32 cellular contexts compared by ENCODE assay signal in the genomic region with DNA sequence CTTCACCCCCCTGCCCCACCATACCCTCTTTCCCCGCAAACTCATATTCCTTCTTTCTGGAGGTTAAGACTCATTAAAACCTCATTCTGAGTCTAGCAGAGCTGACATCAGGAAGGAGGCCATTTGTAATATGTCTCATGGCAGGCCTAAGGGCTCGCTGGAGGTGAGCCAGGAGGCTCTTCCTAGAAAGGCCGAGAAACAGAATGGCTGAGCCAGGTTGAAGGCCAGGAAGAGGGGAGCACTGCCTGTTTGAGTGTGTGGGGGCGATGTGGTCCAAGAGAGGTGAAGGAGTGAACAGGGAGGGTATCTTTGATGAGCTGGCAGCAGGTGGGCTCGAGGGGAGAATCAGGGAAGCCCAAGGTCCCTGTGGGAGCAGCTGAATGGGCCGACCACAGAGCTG.
DNase-seq lines count a peak whose midpoint lies in the region; ATAC-seq, FAIRE-seq and TF ChIP-seq lines count a peak whose summit lies in the region.
"Had no signal": no experiment of that assay in that cellular context is flagged by ENCODE, and none has a peak within 500 bp of the region (broad histone marks: within the 10 kb centered on the region; RNA-seq: fewer than 3 reads in every experiment).

No MANE protein-coding gene starts in this region.

- no peak overlapping the region for H2BK120ac ChIP-seq in neuronal stem cell (ENCODE audit: low read depth, low read length)

- no peak for FAIRE-seq in astrocyte (lab: Jason Lieb, UNC)
- FAIRE-seq: A549, colon, D721Med, GM12892, islet of Langerhans had no signal

- no peak overlapping the region for H3K4me3 Mint-ChIP-seq in activated CD4-positive, alpha-beta T cell treated with anti-CD3 and anti-CD28 coated beads, Interleukin-2, amount 10 ng/mL, durations not matched to agents 24 days and 14 days
- no peak overlapping the region for H3K4me3 Mint-ChIP-seq in activated CD4-positive, alpha-beta T cell treated with anti-CD3 and anti-CD28 coated beads for 36 hours
- H3K4me3 Mint-ChIP-seq in GM23338 = no peak overlapping the region
- H3K4me3 Mint-ChIP-seq in astrocyte (ENCODE audit: unreplicated experiment) = no peak overlapping the region
- H3K4me3 Mint-ChIP-seq: activated CD4-positive, alpha-beta memory T cell treated with anti-CD3 and anti-CD28 coated beads, Interleukin-2, amount 10 ng/mL, durations not matched to agents 7 days and 5 days; activated naive CD8-positive, alpha-beta T cell; CD4-positive, alpha-beta memory T cell; IgD-negative memory B cell had no signal

- no peak overlapping the region for H3K14ac ChIP-seq in neuronal stem cell (ENCODE audit: low read length)

- H3K4me3 ChIP-seq in GM23338 (no peak overlapping the region), astrocyte (ENCODE audit: insufficient read depth, low read depth, low read length) (no peak overlapping the region), neuronal stem cell (ENCODE audit: low read length in 2 of 2) (peak overlapping the region in 1 of 2 donors; percentile 34)
- H3K4me3 ChIP-seq: A549, cardiac muscle cell, left ventricle myocardium inferior, thyroid gland, uterus had no signal

- H4K20me1 ChIP-seq in GM23338 (replicated peaks; ENCODE audit: insufficient read depth) (no peaks in the 10 kb centered on the region), astrocyte (ENCODE audit: insufficient read depth, low read length) (no peaks in the 10 kb centered on the region)

- DNase-seq in activated CD4-positive, alpha-beta T cell treated with anti-CD3 and anti-CD28 coated beads, Interleukin-2, amount 10 ng/mL, durations not matched to agents 24 days and 14 days = no peak
- no peak for DNase-seq in activated CD4-positive, alpha-beta T cell treated with anti-CD3 and anti-CD28 coated beads for 36 hours
- DNase-seq in GM23338 (ENCODE audit: low spot score) (no peak), astrocyte (ENCODE audit: low read depth) (peak; percentile 13), neuronal stem cell (ENCODE audit: low spot score) (no peak), HCEC 1CT (no peak)
- DNase-seq: activated CD4-positive, alpha-beta memory T cell treated with anti-CD3 and anti-CD28 coated beads, Interleukin-2, amount 10 ng/mL, durations not matched to agents 7 days and 5 days; activated CD4-positive, CD25-positive, alpha-beta regulatory T cell treated with anti-CD3 and anti-CD28 coated beads, Interleukin-2, amount 50 U/mL, for 72 hours; AML-193; anterior cingulate cortex; CD4-positive, alpha-beta memory T cell; effector CD4-positive, alpha-beta T cell; left ventricle myocardium inferior; mesenchymal stem cell; NCI-H2029; NCI-H526; SHP77; stimulated activated CD4-positive, alpha-beta T cell treated with anti-CD3 and anti-CD28 coated beads, Interleukin-2, amount 100 ng/mL, for 24 hours; thyroid gland; uterus had no signal

- CTCF ChIA-PET in activated CD4-positive, alpha-beta T cell treated with anti-CD3 and anti-CD28 coated beads for 36 hours (lab: Charles Lee) = no interaction called here

- H3K4me2 ChIP-seq in GM23338 (no peak overlapping the region), astrocyte (ENCODE audit: low read length) (no peak overlapping the region), neuronal stem cell (ENCODE audit: insufficient read depth, low read length, poor library complexity, severe bottlenecking) (no peak overlapping the region)
- H3K4me2 ChIP-seq: A549 had no signal

- no peaks in the 10 kb centered on the region for H3F3A ChIP-seq in GM23338 (replicated peaks; ENCODE audit: low read depth)

- no peak overlapping the region for H3K27ac ChIP-seq in GM23338 (ENCODE audit: low read depth)
- H3K27ac ChIP-seq in astrocyte (ENCODE audit: low read depth, low read length) = no peak overlapping the region
- H3K27ac ChIP-seq in neuronal stem cell (replicated peaks; ENCODE audit: low read length) = no peak overlapping the region
- H3K27ac ChIP-seq: A549, cardiac muscle cell, left ventricle myocardium inferior, thyroid gland, uterus had no signal

- POLR2A ChIA-PET in activated CD4-positive, alpha-beta T cell treated with anti-CD3 and anti-CD28 coated beads for 36 hours (lab: Charles Lee) = no interaction called here

- intact Hi-C loops in activated CD4-positive, alpha-beta T cell treated with anti-CD3 and anti-CD28 coated beads, Interleukin-2, amount 10 ng/mL, durations not matched to agents 24 days and 14 days (cut with micrococcal nuclease) = no loop called here
- intact Hi-C loops in activated CD4-positive, alpha-beta T cell treated with anti-CD3 and anti-CD28 coated beads for 36 hours (cut with DNase I, micrococcal nuclease) = no loop called here

- peaks cover 14% of the 10 kb centered on the region for H3K4me1 Mint-ChIP-seq in activated CD4-positive, alpha-beta T cell treated with anti-CD3 and anti-CD28 coated beads, Interleukin-2, amount 10 ng/mL, durations not matched to agents 24 days and 14 days
- peaks cover 30% of the 10 kb centered on the region for H3K4me1 Mint-ChIP-seq in activated CD4-positive, alpha-beta T cell treated with anti-CD3 and anti-CD28 coated beads for 36 hours
- H3K4me1 Mint-ChIP-seq in GM23338 (peaks cover 11% of the 10 kb centered on the region), astrocyte (ENCODE audit: low read depth, unreplicated experiment) (peaks cover 9% of the 10 kb centered on the region)

- H3K79me2 ChIP-seq in GM23338 (replicated peaks; ENCODE audit: insufficient read depth) = no peaks in the 10 kb centered on the region
- H3K79me2 ChIP-seq in astrocyte (ENCODE audit: insufficient read depth, low read length) = no peaks in the 10 kb centered on the region

- H2BK5ac ChIP-seq in neuronal stem cell (ENCODE audit: low read length) = no peak overlapping the region

- H4K8ac ChIP-seq in neuronal stem cell (ENCODE audit: low read depth, low read length) = no peak overlapping the region

- no peak overlapping the region for H4K91ac ChIP-seq in neuronal stem cell (ENCODE audit: low read depth, low read length, poor library complexity)

- WGBS in neuronal stem cell (ENCODE audit: extremely low coverage in 2 of 2, insufficient read length in 2 of 2, insufficient replicate concordance in 1 of 2), 2 donors = 100% methylated on average over 1 of the region's 6 CpGs; no CpG with 5 or more reads in 1 of the 2 donors

- H3K9ac ChIP-seq in astrocyte (ENCODE audit: low read length) (no peak overlapping the region), neuronal stem cell (ENCODE audit: low read depth, low read length, poor library complexity) (no peak overlapping the region)

- no peaks in the 10 kb centered on the region for H3K9me3 ChIP-seq in astrocyte (ENCODE audit: insufficient read depth, low read depth, low read length)
- H3K9me3 ChIP-seq in neuronal stem cell (replicated peaks in 1 of 2; ENCODE audit: control insufficient read depth in 2 of 2, insufficient read depth in 1 of 2, low read depth in 1 of 2, low read length in 2 of 2) = peaks cover 0 to 2% of the 10 kb centered on the region in 2 donors
- H3K9me3 ChIP-seq: A549, thyroid gland, uterus had no signal

- H3K4me1 ChIP-seq in GM23338 (ENCODE audit: insufficient read depth) (no peaks in the 10 kb centered on the region), astrocyte (ENCODE audit: insufficient read depth, low read length) (peaks cover 8% of the 10 kb centered on the region), neuronal stem cell (ENCODE audit: control insufficient read depth in 2 of 2, insufficient read depth in 1 of 2, low read depth in 1 of 2, low read length in 2 of 2) (peaks cover 0 to 2% of the 10 kb centered on the region in 2 donors)
- H3K4me1 ChIP-seq: A549, thyroid gland, uterus had no signal

- H2AFZ ChIP-seq in GM23338 (0 out of 2 replicates have a peak overlapping the region, but pooled peaks have one; percentile 6), astrocyte (ENCODE audit: low read depth, low read length) (peak overlapping the region; percentile 14), neuronal stem cell (ENCODE audit: low read length) (no peak overlapping the region)

- H3K79me1 ChIP-seq in neuronal stem cell (ENCODE audit: low read depth, low read length) = no peaks in the 10 kb centered on the region

- ATAC-seq in activated CD4-positive, alpha-beta T cell treated with anti-CD3 and anti-CD28 coated beads for 36 hours = no peak
- ATAC-seq in GM23338 (no peak), GM18511 (IDR thresholded peaks at IDR 0.05; ENCODE audit: unreplicated experiment) (no peak), GM21390 (IDR thresholded peaks at IDR 0.05; ENCODE audit: unreplicated experiment) (no peak)
- ATAC-seq: A549, Panc1, right cardiac atrium had no signal

- peaks cover 53% of the 10 kb centered on the region for H3K27me3 Mint-ChIP-seq in activated CD4-positive, alpha-beta T cell treated with anti-CD3 and anti-CD28 coated beads, Interleukin-2, amount 10 ng/mL, durations not matched to agents 24 days and 14 days
- H3K27me3 Mint-ChIP-seq in activated CD4-positive, alpha-beta T cell treated with anti-CD3 and anti-CD28 coated beads for 36 hours = peaks cover 8% of the 10 kb centered on the region
- H3K27me3 Mint-ChIP-seq in GM23338 (ENCODE audit: insufficient read depth, low read depth, poor library complexity) (peaks cover 4% of the 10 kb centered on the region), astrocyte (ENCODE audit: low read depth, unreplicated experiment) (peaks cover 27% of the 10 kb centered on the region)

- no peak overlapping the region for H2BK15ac ChIP-seq in neuronal stem cell (ENCODE audit: low read length)

- TF ChIP-seq CTCF in GM23338 (conservative IDR thresholded peaks at IDR 0.05; ENCODE audit: low read depth in 2 of 2) = peak in 1 of 2 experiments; percentile 22; a peak in 1 of 4 replicates
- TF ChIP-seq CTCF in astrocyte (IDR thresholded peaks at IDR 0.05; ENCODE audit: insufficient read depth, low read depth, low read length) = no peak

- peaks cover 5% of the 10 kb centered on the region for H3K36me3 Mint-ChIP-seq in activated CD4-positive, alpha-beta T cell treated with anti-CD3 and anti-CD28 coated beads, Interleukin-2, amount 10 ng/mL, durations not matched to agents 24 days and 14 days (ENCODE audit: low read depth)
- H3K36me3 Mint-ChIP-seq in activated CD4-positive, alpha-beta T cell treated with anti-CD3 and anti-CD28 coated beads for 36 hours (ENCODE audit: low read depth) = no peaks in the 10 kb centered on the region
- H3K36me3 Mint-ChIP-seq in GM23338 (ENCODE audit: low read depth) = no peaks in the 10 kb centered on the region
- no peaks in the 10 kb centered on the region for H3K36me3 Mint-ChIP-seq in astrocyte (ENCODE audit: low read depth, unreplicated experiment)
- H3K36me3 Mint-ChIP-seq: activated naive CD8-positive, alpha-beta T cell; CD4-positive, alpha-beta memory T cell had no signal

- no peak overlapping the region for H2AK5ac ChIP-seq in neuronal stem cell (ENCODE audit: low read depth, low read length)

- no peaks in the 10 kb centered on the region for H3K36me3 ChIP-seq in GM23338 (ENCODE audit: insufficient read depth)
- no peaks in the 10 kb centered on the region for H3K36me3 ChIP-seq in astrocyte (ENCODE audit: insufficient read depth, low read length)
- H3K36me3 ChIP-seq in neuronal stem cell (replicated peaks in 1 of 2; ENCODE audit: control insufficient read depth in 2 of 2, insufficient read depth in 2 of 2, low read length in 2 of 2) = no peaks in the 10 kb centered on the region
- H3K36me3 ChIP-seq: cardiac muscle cell, left ventricle myocardium inferior, thyroid gland, uterus had no signal

- H3K18ac ChIP-seq in neuronal stem cell (ENCODE audit: low read length) = no peak overlapping the region

- peaks cover 8% of the 10 kb centered on the region for H3K9me3 Mint-ChIP-seq in activated CD4-positive, alpha-beta T cell treated with anti-CD3 and anti-CD28 coated beads, Interleukin-2, amount 10 ng/mL, durations not matched to agents 24 days and 14 days
- H3K9me3 Mint-ChIP-seq in activated CD4-positive, alpha-beta T cell treated with anti-CD3 and anti-CD28 coated beads for 36 hours (ENCODE audit: low read depth) = peaks cover 5% of the 10 kb centered on the region
- no peaks in the 10 kb centered on the region for H3K9me3 Mint-ChIP-seq in GM23338
- peaks cover 6% of the 10 kb centered on the region for H3K9me3 Mint-ChIP-seq in astrocyte (ENCODE audit: unreplicated experiment)

- peak overlapping the region; percentile 13 for H3K27ac Mint-ChIP-seq in activated CD4-positive, alpha-beta T cell treated with anti-CD3 and anti-CD28 coated beads, Interleukin-2, amount 10 ng/mL, durations not matched to agents 24 days and 14 days
- H3K27ac Mint-ChIP-seq in activated CD4-positive, alpha-beta T cell treated with anti-CD3 and anti-CD28 coated beads for 36 hours = no peak overlapping the region
- no peak overlapping the region for H3K27ac Mint-ChIP-seq in GM23338
- H3K27ac Mint-ChIP-seq in astrocyte (ENCODE audit: unreplicated experiment) = no peak overlapping the region
- H3K27ac Mint-ChIP-seq: activated CD4-positive, alpha-beta memory T cell treated with anti-CD3 and anti-CD28 coated beads, Interleukin-2, amount 10 ng/mL, durations not matched to agents 7 days and 5 days; activated naive CD8-positive, alpha-beta T cell; CD4-positive, alpha-beta memory T cell; IgD-negative memory B cell had no signal

- no peak overlapping the region for H3K4ac ChIP-seq in neuronal stem cell (ENCODE audit: low read length)

- H3K9me2 ChIP-seq in GM23338 (ENCODE audit: insufficient read depth) = peaks cover 3% of the 10 kb centered on the region; the same call in 1 of the 2 replicates

- H2BK12ac ChIP-seq in neuronal stem cell (ENCODE audit: low read length) = peak overlapping the region; percentile 47

- no peak overlapping the region for H3K23ac ChIP-seq in neuronal stem cell (ENCODE audit: low read depth, low read length, poor library complexity)

- no peaks in the 10 kb centered on the region for H3K27me3 ChIP-seq in GM23338 (ENCODE audit: insufficient read depth)
- H3K27me3 ChIP-seq in astrocyte (ENCODE audit: insufficient read depth, low read length) = no peaks in the 10 kb centered on the region
- H3K27me3 ChIP-seq in neuronal stem cell (ENCODE audit: control insufficient read depth in 3 of 3, insufficient read depth in 3 of 3, low read depth in 1 of 3, low read length in 3 of 3) = no peaks in the 10 kb centered on the region
- H3K27me3 ChIP-seq: cardiac muscle cell, thyroid gland, uterus had no signal
